1 cellular context compared by ENCODE assay signal in the genomic region with DNA sequence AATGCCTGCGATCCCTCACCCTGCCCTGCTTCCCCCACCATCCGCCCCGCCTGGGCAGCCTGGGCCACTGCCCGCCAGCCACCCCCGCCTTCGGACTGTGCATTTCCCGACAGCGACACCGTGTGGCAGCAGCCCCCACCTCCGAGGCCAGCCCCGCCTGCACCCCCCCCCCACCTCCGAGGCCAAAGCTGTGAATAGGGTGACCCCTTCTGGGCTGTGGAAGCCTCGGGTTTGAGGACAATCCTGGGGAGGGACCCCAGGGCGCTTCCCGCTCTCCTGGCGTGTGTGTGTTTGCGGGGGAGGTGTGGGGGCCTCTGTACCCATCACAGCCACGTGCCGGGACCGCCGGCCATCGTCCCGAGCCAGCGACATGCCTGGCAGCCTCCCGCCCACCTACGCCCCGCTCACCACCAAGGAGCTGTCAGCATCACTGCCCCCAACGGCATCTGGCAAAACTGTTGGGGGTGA.
A peak's percentile ranks its signal among the peaks of the same experiment; 100 is the strongest.
TF ChIP-seq lines count a peak whose summit lies in the region.

No MANE protein-coding gene starts in this region.

TF ChIP-seq in HepG2, 621 proteins besides CTCF, POLR2A, EP300 and RAD21 (continued from another document and continues in another):
- peak; percentile 37; the same call in 1 of the 2 replicates for TF ChIP-seq ZBTB38 (CRISPR knock-in tag; IDR thresholded peaks at IDR 0.05)
- TF ChIP-seq ZSCAN22 (CRISPR knock-in tag; IDR thresholded peaks at IDR 0.05): peak; percentile 75; the same call in 1 of the 2 replicates
- TF ChIP-seq FOXK2 (IDR thresholded peaks at IDR 0.05): no peak
- TF ChIP-seq ELK4 (CRISPR knock-in tag; IDR thresholded peaks at IDR 0.05; ENCODE audit: borderline replicate concordance): no peak
- 0 out of 2 replicates have a peak, but pooled peaks have one; percentile 15 for TF ChIP-seq HOXA3 (CRISPR knock-in tag; IDR thresholded peaks at IDR 0.05)
- 0 out of 2 replicates have a peak, but pooled peaks have one; percentile 39 for TF ChIP-seq RXRB (CRISPR knock-in tag; IDR thresholded peaks at IDR 0.05; ENCODE audit: borderline replicate concordance)
- peak; percentile 55 for TF ChIP-seq SALL1 (CRISPR knock-in tag; IDR thresholded peaks at IDR 0.05)
- TF ChIP-seq ZNF557 (CRISPR knock-in tag; IDR thresholded peaks at IDR 0.05): no peak
- TF ChIP-seq CHD2 (IDR thresholded peaks at IDR 0.05; ENCODE audit: low read depth, low read length): no peak
- TF ChIP-seq TP53 (CRISPR knock-in tag; conservative IDR thresholded peaks at IDR 0.05): no peak
- TF ChIP-seq, protein P1, sequence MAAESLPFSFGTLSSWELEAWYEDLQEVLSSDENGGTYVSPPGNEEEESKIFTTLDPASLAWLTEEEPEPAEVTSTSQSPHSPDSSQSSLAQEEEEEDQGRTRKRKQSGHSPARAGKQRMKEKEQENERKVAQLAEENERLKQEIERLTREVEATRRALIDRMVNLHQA (CRISPR knock-in tag; IDR thresholded peaks at IDR 0.05): no peak
- 0 out of 2 replicates have a peak, but pooled peaks have one; percentile 14 for TF ChIP-seq PHF21A (CRISPR knock-in tag; IDR thresholded peaks at IDR 0.05)
- TF ChIP-seq ZNF136 (CRISPR knock-in tag; IDR thresholded peaks at IDR 0.05; ENCODE audit: low read depth): peak; percentile 61; the same call in 1 of the 2 replicates
- TF ChIP-seq ZNF12 (CRISPR knock-in tag; IDR thresholded peaks at IDR 0.05): no peak
- peak; percentile 58; the same call in 1 of the 2 replicates for TF ChIP-seq ZNF556 (CRISPR knock-in tag; IDR thresholded peaks at IDR 0.05; ENCODE audit: borderline replicate concordance)
- TF ChIP-seq THRA (CRISPR knock-in tag; IDR thresholded peaks at IDR 0.05; ENCODE audit: borderline replicate concordance): peak; percentile 78; the same call in 1 of the 2 replicates
- TF ChIP-seq GABPA (IDR thresholded peaks at IDR 0.05; ENCODE audit: low read depth, low read length): no peak
- 0 out of 2 replicates have a peak, but pooled peaks have one; percentile 30 for TF ChIP-seq GABPA (CRISPR knock-in tag; IDR thresholded peaks at IDR 0.05; ENCODE audit: low read depth)
- TF ChIP-seq ZNF101 (CRISPR knock-in tag; IDR thresholded peaks at IDR 0.05; ENCODE audit: borderline replicate concordance, low read depth): no peak
- TF ChIP-seq KLF9 (CRISPR knock-in tag; IDR thresholded peaks at IDR 0.05; ENCODE audit: low read depth): no peak
- 0 out of 2 replicates have a peak, but pooled peaks have one; percentile 53 for TF ChIP-seq DNMT1 (CRISPR knock-in tag; IDR thresholded peaks at IDR 0.05)
- peak; percentile 100 for TF ChIP-seq MAZ (IDR thresholded peaks at IDR 0.05; ENCODE audit: borderline replicate concordance, low read depth, low read length)
- peak; percentile 98 for TF ChIP-seq MAZ (CRISPR knock-in tag; IDR thresholded peaks at IDR 0.05; ENCODE audit: low read depth)
- TF ChIP-seq REPIN1 (CRISPR knock-in tag; IDR thresholded peaks at IDR 0.05; ENCODE audit: borderline replicate concordance, low read depth): peak; percentile 39; the same call in 1 of the 2 replicates
- TF ChIP-seq HIC2 (CRISPR knock-in tag; IDR thresholded peaks at IDR 0.05; ENCODE audit: low read depth): peak; percentile 56; the same call in 1 of the 2 replicates
- TF ChIP-seq, protein P2, sequence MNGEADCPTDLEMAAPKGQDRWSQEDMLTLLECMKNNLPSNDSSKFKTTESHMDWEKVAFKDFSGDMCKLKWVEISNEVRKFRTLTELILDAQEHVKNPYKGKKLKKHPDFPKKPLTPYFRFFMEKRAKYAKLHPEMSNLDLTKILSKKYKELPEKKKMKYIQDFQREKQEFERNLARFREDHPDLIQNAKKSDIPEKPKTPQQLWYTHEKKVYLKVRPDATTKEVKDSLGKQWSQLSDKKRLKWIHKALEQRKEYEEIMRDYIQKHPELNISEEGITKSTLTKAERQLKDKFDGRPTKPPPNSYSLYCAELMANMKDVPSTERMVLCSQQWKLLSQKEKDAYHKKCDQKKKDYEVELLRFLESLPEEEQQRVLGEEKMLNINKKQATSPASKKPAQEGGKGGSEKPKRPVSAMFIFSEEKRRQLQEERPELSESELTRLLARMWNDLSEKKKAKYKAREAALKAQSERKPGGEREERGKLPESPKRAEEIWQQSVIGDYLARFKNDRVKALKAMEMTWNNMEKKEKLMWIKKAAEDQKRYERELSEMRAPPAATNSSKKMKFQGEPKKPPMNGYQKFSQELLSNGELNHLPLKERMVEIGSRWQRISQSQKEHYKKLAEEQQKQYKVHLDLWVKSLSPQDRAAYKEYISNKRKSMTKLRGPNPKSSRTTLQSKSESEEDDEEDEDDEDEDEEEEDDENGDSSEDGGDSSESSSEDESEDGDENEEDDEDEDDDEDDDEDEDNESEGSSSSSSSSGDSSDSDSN (CRISPR knock-in tag; IDR thresholded peaks at IDR 0.05): peak; percentile 48
- no peak for TF ChIP-seq ZNF75D (CRISPR knock-in tag; IDR thresholded peaks at IDR 0.05; ENCODE audit: borderline replicate concordance)
- 0 out of 2 replicates have a peak, but pooled peaks have one; percentile 47 for TF ChIP-seq ZNF543 (CRISPR knock-in tag; IDR thresholded peaks at IDR 0.05)
- peak; percentile 54; the same call in 1 of the 2 replicates for TF ChIP-seq ZBTB33 (CRISPR knock-in tag; IDR thresholded peaks at IDR 0.05)
- peak; percentile 60; the same call in 1 of the 2 replicates for TF ChIP-seq SMAD1 (CRISPR knock-in tag; IDR thresholded peaks at IDR 0.05; ENCODE audit: borderline replicate concordance, low read depth)
- peak; percentile 64 for TF ChIP-seq YY1 (IDR thresholded peaks at IDR 0.05; ENCODE audit: insufficient read depth, insufficient replicate concordance, low read depth, low read length)
- TF ChIP-seq HMGXB4 (CRISPR knock-in tag; IDR thresholded peaks at IDR 0.05; ENCODE audit: borderline replicate concordance in 1 of 2, low read depth in 1 of 2): peak; percentile 41 to 92; a peak in 2 of 4 replicates
- peak; percentile 70 for TF ChIP-seq KDM2A (CRISPR knock-in tag; IDR thresholded peaks at IDR 0.05; ENCODE audit: borderline replicate concordance, low read depth)
- 0 out of 2 replicates have a peak, but pooled peaks have one; percentile 31 for TF ChIP-seq ZNF619 (CRISPR knock-in tag; IDR thresholded peaks at IDR 0.05)
- TF ChIP-seq ZMYM3 (CRISPR knock-in tag; IDR thresholded peaks at IDR 0.05): peak; percentile 18; the same call in 1 of the 2 replicates
- TF ChIP-seq ZNF274 (CRISPR knock-in tag; IDR thresholded peaks at IDR 0.05): peak; percentile 54; the same call in 1 of the 2 replicates
- no peak; the same call in 1 of the 2 replicates for TF ChIP-seq KDM5B (CRISPR knock-in tag; IDR thresholded peaks at IDR 0.05; ENCODE audit: borderline replicate concordance)
- peak; percentile 80 for TF ChIP-seq PATZ1 (CRISPR knock-in tag; IDR thresholded peaks at IDR 0.05)
- TF ChIP-seq ZFP90 (CRISPR knock-in tag; IDR thresholded peaks at IDR 0.05; ENCODE audit: borderline replicate concordance): peak; percentile 86
- 0 out of 2 replicates have a peak, but pooled peaks have one; percentile 21 for TF ChIP-seq PITX1 (CRISPR knock-in tag; IDR thresholded peaks at IDR 0.05)
- TF ChIP-seq ZNF263 (CRISPR knock-in tag; IDR thresholded peaks at IDR 0.05): no peak
- TF ChIP-seq, protein P3, sequence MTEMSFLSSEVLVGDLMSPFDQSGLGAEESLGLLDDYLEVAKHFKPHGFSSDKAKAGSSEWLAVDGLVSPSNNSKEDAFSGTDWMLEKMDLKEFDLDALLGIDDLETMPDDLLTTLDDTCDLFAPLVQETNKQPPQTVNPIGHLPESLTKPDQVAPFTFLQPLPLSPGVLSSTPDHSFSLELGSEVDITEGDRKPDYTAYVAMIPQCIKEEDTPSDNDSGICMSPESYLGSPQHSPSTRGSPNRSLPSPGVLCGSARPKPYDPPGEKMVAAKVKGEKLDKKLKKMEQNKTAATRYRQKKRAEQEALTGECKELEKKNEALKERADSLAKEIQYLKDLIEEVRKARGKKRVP (CRISPR knock-in tag; IDR thresholded peaks at IDR 0.05): no peak
- no peak for TF ChIP-seq ZNF644 (CRISPR knock-in tag; IDR thresholded peaks at IDR 0.05; ENCODE audit: low read depth)
- TF ChIP-seq, protein P4, sequence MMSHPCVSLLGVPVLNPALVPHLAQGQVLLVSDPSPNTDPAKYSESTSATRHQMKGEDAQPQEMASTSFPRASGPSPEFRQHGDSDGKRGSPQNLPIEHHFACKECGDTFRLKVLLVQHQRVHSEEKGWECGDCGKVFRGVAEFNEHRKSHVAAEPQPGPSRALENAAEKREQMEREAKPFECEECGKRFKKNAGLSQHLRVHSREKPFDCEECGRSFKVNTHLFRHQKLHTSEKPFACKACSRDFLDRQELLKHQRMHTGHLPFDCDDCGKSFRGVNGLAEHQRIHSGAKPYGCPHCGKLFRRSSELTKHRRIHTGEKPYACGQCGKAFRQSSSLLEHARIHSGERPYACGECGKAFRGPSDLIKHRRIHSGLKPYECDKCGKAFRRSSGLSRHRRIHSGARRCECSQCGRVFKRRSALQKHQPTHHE (CRISPR knock-in tag; IDR thresholded peaks at IDR 0.05; ENCODE audit: borderline replicate concordance): no peak
- peak; percentile 47 for TF ChIP-seq GABPB1 (CRISPR knock-in tag; IDR thresholded peaks at IDR 0.05)
- TF ChIP-seq ZNF572 (CRISPR knock-in tag; IDR thresholded peaks at IDR 0.05): no peak
- TF ChIP-seq HES4 (CRISPR knock-in tag; IDR thresholded peaks at IDR 0.05; ENCODE audit: borderline replicate concordance): no peak
- TF ChIP-seq IRF2 (CRISPR knock-in tag; IDR thresholded peaks at IDR 0.05): peak; percentile 63
- 0 out of 3 replicates have a peak, but pooled peaks have one; percentile 29 for TF ChIP-seq MXI1 (IDR thresholded peaks at IDR 0.05; ENCODE audit: borderline replicate concordance, low read depth, low read length)
